22 cellular contexts compared by ENCODE assay signal in genomic region chr9:13141629-13142028, GRCh38.
DNase-seq lines count a peak whose midpoint lies in the region; ATAC-seq and TF ChIP-seq lines count a peak whose summit lies in the region.
"Had no signal": no experiment of that assay in that cellular context is flagged by ENCODE, and none has a peak within 500 bp of the region (broad histone marks: within the 10 kb centered on the region; RNA-seq: fewer than 3 reads in every experiment).

No MANE protein-coding gene starts in this region.

- peaks cover 51% of the 10 kb centered on the region for H3K4me1 Mint-ChIP-seq in chondrocyte (ENCODE audit: low read depth)
- H3K4me1 Mint-ChIP-seq in natural killer cell treated with Interleukin-12 subunit alpha and Interleukin-12 subunit beta and Interleukin-15 and Interleukin-18, amount 100 ng/mL, for 72 hours (ENCODE audit: low read depth in 2 of 2) = no peaks in the 10 kb centered on the region
- H3K4me1 Mint-ChIP-seq: activated B cell treated with CpG ODN at 0.5 μM for 24 hours had no signal

- peak overlapping the region; percentile 41 for H3K27ac Mint-ChIP-seq in chondrocyte (ENCODE audit: unreplicated experiment)
- no peak overlapping the region for H3K27ac Mint-ChIP-seq in natural killer cell treated with Interleukin-12 subunit alpha and Interleukin-12 subunit beta and Interleukin-15 and Interleukin-18, amount 100 ng/mL, for 72 hours
- H3K27ac Mint-ChIP-seq: activated B cell treated with CpG ODN at 0.5 μM for 24 hours; activated CD8-positive, alpha-beta T cell treated with anti-CD3 and anti-CD28 coated beads for 36 hours; type B pancreatic cell had no signal

- H3K9me3 Mint-ChIP-seq in chondrocyte (ENCODE audit: low read depth) = no peaks in the 10 kb centered on the region
- peaks cover 7% of the 10 kb centered on the region for H3K9me3 Mint-ChIP-seq in natural killer cell treated with Interleukin-12 subunit alpha and Interleukin-12 subunit beta and Interleukin-15 and Interleukin-18, amount 100 ng/mL, for 72 hours
- H3K9me3 Mint-ChIP-seq: activated B cell treated with CpG ODN at 0.5 μM for 24 hours, type B pancreatic cell had no signal

- peaks cover 6% of the 10 kb centered on the region for H3K36me3 Mint-ChIP-seq in chondrocyte (ENCODE audit: low read depth)
- peaks cover 4% of the 10 kb centered on the region for H3K36me3 Mint-ChIP-seq in natural killer cell treated with Interleukin-12 subunit alpha and Interleukin-12 subunit beta and Interleukin-15 and Interleukin-18, amount 100 ng/mL, for 72 hours

- DNase-seq in NCI-H2107 treated with DMSO at 0.1 percent for 48 hours (lab: John Stamatoyannopoulos, UW; ENCODE audit: unreplicated experiment) = peak; percentile 3
- no peak for DNase-seq in NCI-H2107 (lab: John Stamatoyannopoulos, UW)
- peak; percentile 26 for DNase-seq in NCI-H460 (ENCODE audit: extremely low read depth, low read depth)
- DNase-seq in chondrocyte (ENCODE audit: low spot score) = no peak
- no peak for DNase-seq in substantia nigra (lab: John Stamatoyannopoulos, UW)
- no peak for DNase-seq in natural killer cell treated with Interleukin-12 subunit alpha and Interleukin-12 subunit beta and Interleukin-15 and Interleukin-18, amount 100 ng/mL, for 72 hours (ENCODE audit: low spot score)
- no peak for DNase-seq in caudate nucleus (lab: John Stamatoyannopoulos, UW)
- DNase-seq: activated B cell treated with CpG ODN at 0.5 μM for 24 hours; activated CD8-positive, alpha-beta T cell treated with anti-CD3 and anti-CD28 coated beads for 36 hours; activated naive CD4-positive, alpha-beta T cell treated with Interleukin-2 at 50 U/mL for 16 hours; activated T-cell treated with anti-CD3 and anti-CD28 coated beads, Interleukin-2, amount 50 U/mL, for 1 hour; anterior cingulate cortex; GOT3; NCI-H1436 treated with DMSO at 0.1 percent for 48 hours; NCI-H524; nucleus accumbens; sigmoid colon; stimulated activated naive CD8-positive, alpha-beta T cell treated with anti-CD3 and anti-CD28 coated beads, Interleukin-15, Interleukin-2, amounts not matched to agents 100 U/mL and 50 U/mL, for 24 hours had no signal

- no peak overlapping the region for H3K4me3 Mint-ChIP-seq in chondrocyte (ENCODE audit: unreplicated experiment)
- H3K4me3 Mint-ChIP-seq in natural killer cell treated with Interleukin-12 subunit alpha and Interleukin-12 subunit beta and Interleukin-15 and Interleukin-18, amount 100 ng/mL, for 72 hours = no peak overlapping the region
- H3K4me3 Mint-ChIP-seq: activated B cell treated with CpG ODN at 0.5 μM for 24 hours; activated CD8-positive, alpha-beta T cell treated with anti-CD3 and anti-CD28 coated beads for 36 hours; type B pancreatic cell had no signal

- ATAC-seq in natural killer cell treated with Interleukin-12 subunit alpha and Interleukin-12 subunit beta and Interleukin-15 and Interleukin-18, amount 100 ng/mL, for 72 hours = no peak
- no peak for ATAC-seq in GM21723 (IDR thresholded peaks at IDR 0.05; ENCODE audit: unreplicated experiment)
- ATAC-seq: activated CD8-positive, alpha-beta T cell treated with anti-CD3 and anti-CD28 coated beads for 36 hours; stimulated activated naive CD8-positive, alpha-beta T cell treated with anti-CD3 and anti-CD28 coated beads, Interleukin-15, Interleukin-2, amounts not matched to agents 100 U/mL and 50 U/mL, for 24 hours had no signal

- no peak for TF ChIP-seq CTCF in chondrocyte (IDR thresholded peaks at IDR 0.05)

- H3K27ac ChIP-seq in substantia nigra (ENCODE audit: low read depth, low read length, poor library complexity, severe bottlenecking) = peak overlapping the region; percentile 27
- H3K27ac ChIP-seq in caudate nucleus (ENCODE audit: low read depth, low read length) = no peak overlapping the region
- H3K27ac ChIP-seq: BLaER1, coronary artery, sigmoid colon had no signal

- no peaks in the 10 kb centered on the region for H3K27me3 Mint-ChIP-seq in chondrocyte (ENCODE audit: low read depth)
- no peaks in the 10 kb centered on the region for H3K27me3 Mint-ChIP-seq in natural killer cell treated with Interleukin-12 subunit alpha and Interleukin-12 subunit beta and Interleukin-15 and Interleukin-18, amount 100 ng/mL, for 72 hours
- H3K27me3 Mint-ChIP-seq: activated B cell treated with CpG ODN at 0.5 μM for 24 hours; activated CD8-positive, alpha-beta T cell treated with anti-CD3 and anti-CD28 coated beads for 36 hours; type B pancreatic cell had no signal

Comparison
In these comparisons a context has a peak if more than half of its experiments do, and no peak if none do; other contexts are left out.
1. DNase-seq: peak in NCI-H2107 treated with DMSO at 0.1 percent for 48 hours (single experiment) and NCI-H460 (single experiment); none in NCI-H2107 (single experiment), chondrocyte (single experiment), substantia nigra (0 of 49), natural killer cell treated with Interleukin-12 subunit alpha and Interleukin-12 subunit beta and Interleukin-15 and Interleukin-18, amount 100 ng/mL, for 72 hours (single experiment) and caudate nucleus (0 of 61).